In the genomic region with DNA sequence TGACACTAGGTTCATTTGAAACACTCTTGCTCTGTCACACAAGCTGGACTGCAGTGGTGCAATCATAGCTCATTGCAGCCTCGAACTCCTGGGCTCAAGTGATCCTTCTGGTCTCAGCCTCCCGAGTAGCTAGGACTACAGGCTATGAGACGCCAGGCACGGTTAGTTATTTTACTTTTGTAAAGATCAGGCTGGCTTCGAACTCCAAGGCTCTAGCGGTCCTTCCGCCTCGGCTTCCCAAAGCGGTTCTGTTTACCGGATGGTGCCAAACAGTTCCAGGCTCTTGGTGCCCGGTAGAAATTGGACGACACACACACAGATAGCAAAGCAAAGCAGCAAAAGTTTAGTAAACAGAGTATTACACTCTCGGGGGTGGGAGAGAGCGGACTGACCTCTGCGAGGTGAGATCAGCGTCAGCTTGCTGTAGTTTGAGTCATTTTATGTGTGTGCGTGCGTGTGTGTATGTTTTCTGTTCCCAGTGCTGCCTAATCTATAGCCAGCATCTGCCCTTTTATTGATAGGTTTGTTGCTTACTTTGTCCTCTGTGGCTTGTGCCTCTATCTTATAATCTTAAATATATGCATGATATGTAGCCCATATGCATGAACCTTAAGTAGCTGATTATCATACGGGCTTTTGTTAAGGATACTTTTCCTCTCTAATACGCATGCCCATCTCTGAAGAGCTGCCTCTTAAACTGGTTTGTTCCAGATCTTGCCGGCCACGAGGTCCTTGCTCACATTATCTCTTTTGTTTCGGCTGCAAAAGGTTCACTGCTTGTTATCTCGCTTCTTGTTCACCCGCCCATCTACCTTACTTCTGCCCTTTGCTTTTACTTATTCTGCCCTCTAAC, we compare ENCODE assay signal across 1 cellular context.
TF ChIP-seq lines count a peak whose summit lies in the region.

No MANE protein-coding gene starts in this region.

TF ChIP-seq in HepG2, 621 proteins besides CTCF, POLR2A, EP300 and RAD21 (continued from another document and continues in another):
- TF ChIP-seq, protein P1, sequence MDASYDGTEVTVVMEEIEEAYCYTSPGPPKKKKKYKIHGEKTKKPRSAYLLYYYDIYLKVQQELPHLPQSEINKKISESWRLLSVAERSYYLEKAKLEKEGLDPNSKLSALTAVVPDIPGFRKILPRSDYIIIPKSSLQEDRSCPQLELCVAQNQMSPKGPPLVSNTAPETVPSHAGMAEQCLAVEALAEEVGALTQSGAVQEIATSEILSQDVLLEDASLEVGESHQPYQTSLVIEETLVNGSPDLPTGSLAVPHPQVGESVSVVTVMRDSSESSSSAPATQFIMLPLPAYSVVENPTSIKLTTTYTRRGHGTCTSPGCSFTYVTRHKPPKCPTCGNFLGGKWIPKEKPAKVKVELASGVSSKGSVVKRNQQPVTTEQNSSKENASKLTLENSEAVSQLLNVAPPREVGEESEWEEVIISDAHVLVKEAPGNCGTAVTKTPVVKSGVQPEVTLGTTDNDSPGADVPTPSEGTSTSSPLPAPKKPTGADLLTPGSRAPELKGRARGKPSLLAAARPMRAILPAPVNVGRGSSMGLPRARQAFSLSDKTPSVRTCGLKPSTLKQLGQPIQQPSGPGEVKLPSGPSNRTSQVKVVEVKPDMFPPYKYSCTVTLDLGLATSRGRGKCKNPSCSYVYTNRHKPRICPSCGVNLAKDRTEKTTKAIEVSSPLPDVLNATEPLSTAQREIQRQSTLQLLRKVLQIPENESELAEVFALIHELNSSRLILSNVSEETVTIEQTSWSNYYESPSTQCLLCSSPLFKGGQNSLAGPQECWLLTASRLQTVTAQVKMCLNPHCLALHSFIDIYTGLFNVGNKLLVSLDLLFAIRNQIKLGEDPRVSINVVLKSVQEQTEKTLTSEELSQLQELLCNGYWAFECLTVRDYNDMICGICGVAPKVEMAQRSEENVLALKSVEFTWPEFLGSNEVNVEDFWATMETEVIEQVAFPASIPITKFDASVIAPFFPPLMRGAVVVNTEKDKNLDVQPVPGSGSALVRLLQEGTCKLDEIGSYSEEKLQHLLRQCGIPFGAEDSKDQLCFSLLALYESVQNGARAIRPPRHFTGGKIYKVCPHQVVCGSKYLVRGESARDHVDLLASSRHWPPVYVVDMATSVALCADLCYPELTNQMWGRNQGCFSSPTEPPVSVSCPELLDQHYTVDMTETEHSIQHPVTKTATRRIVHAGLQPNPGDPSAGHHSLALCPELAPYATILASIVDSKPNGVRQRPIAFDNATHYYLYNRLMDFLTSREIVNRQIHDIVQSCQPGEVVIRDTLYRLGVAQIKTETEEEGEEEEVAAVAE (CRISPR knock-in tag; IDR thresholded peaks at IDR 0.05; ENCODE audit: borderline replicate concordance), result no peak; the same call in 1 of the 2 replicates
- TF ChIP-seq, protein P2, sequence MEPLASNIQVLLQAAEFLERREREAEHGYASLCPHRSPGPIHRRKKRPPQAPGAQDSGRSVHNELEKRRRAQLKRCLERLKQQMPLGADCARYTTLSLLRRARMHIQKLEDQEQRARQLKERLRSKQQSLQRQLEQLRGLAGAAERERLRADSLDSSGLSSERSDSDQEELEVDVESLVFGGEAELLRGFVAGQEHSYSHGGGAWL (CRISPR knock-in tag; IDR thresholded peaks at IDR 0.05), result peak; percentile 48; the same call in 1 of the 2 replicates
- TF ChIP-seq SCMH1 (CRISPR knock-in tag; IDR thresholded peaks at IDR 0.05; ENCODE audit: borderline replicate concordance), result no peak
- TF ChIP-seq RBAK (CRISPR knock-in tag; IDR thresholded peaks at IDR 0.05), result no peak
- TF ChIP-seq ZNF724P (CRISPR knock-in tag; IDR thresholded peaks at IDR 0.05; ENCODE audit: borderline replicate concordance), result no peak
- TF ChIP-seq ZNF263 (CRISPR knock-in tag; IDR thresholded peaks at IDR 0.05), result peak; percentile 31; the same call in 1 of the 2 replicates
- no peak for TF ChIP-seq SNAI1 (CRISPR knock-in tag; IDR thresholded peaks at IDR 0.05; ENCODE audit: borderline replicate concordance)
- TF ChIP-seq FOXJ3 (CRISPR knock-in tag; IDR thresholded peaks at IDR 0.05; ENCODE audit: borderline replicate concordance), result 0 out of 2 replicates have a peak, but pooled peaks have one; percentile 17
- no peak for TF ChIP-seq JDP2 (CRISPR knock-in tag; IDR thresholded peaks at IDR 0.05; ENCODE audit: borderline replicate concordance)
- TF ChIP-seq RAD51 (IDR thresholded peaks at IDR 0.05; ENCODE audit: borderline replicate concordance), result no peak
- TF ChIP-seq GZF1 (CRISPR knock-in tag; IDR thresholded peaks at IDR 0.05), result no peak
- TF ChIP-seq ETV6 (CRISPR knock-in tag; conservative IDR thresholded peaks at IDR 0.05), result no peak; the same call in 1 of the 2 replicates
- TF ChIP-seq ZNF556 (CRISPR knock-in tag; IDR thresholded peaks at IDR 0.05; ENCODE audit: borderline replicate concordance), result no peak
- TF ChIP-seq ZNF788 (CRISPR knock-in tag; IDR thresholded peaks at IDR 0.05; ENCODE audit: borderline replicate concordance), result no peak; the same call in 1 of the 2 replicates
- TF ChIP-seq WIZ (CRISPR knock-in tag; IDR thresholded peaks at IDR 0.05), result peak; percentile 89; the same call in 1 of the 2 replicates
- no peak for TF ChIP-seq ZNF552 (CRISPR knock-in tag; IDR thresholded peaks at IDR 0.05; ENCODE audit: borderline replicate concordance)
- TF ChIP-seq DNMT3B (CRISPR knock-in tag; conservative IDR thresholded peaks at IDR 0.05), result no peak
- TF ChIP-seq, protein P3, sequence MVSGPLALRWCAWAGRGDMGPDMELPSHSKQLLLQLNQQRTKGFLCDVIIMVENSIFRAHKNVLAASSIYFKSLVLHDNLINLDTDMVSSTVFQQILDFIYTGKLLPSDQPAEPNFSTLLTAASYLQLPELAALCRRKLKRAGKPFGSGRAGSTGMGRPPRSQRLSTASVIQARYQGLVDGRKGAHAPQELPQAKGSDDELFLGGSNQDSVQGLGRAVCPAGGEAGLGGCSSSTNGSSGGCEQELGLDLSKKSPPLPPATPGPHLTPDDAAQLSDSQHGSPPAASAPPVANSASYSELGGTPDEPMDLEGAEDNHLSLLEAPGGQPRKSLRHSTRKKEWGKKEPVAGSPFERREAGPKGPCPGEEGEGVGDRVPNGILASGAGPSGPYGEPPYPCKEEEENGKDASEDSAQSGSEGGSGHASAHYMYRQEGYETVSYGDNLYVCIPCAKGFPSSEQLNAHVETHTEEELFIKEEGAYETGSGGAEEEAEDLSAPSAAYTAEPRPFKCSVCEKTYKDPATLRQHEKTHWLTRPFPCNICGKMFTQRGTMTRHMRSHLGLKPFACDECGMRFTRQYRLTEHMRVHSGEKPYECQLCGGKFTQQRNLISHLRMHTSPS (CRISPR knock-in tag; IDR thresholded peaks at IDR 0.05; ENCODE audit: low read depth), result no peak; the same call in 1 of the 2 replicates
- TF ChIP-seq ZNF775 (CRISPR knock-in tag; IDR thresholded peaks at IDR 0.05; ENCODE audit: borderline replicate concordance), result no peak
- TF ChIP-seq, protein P4, sequence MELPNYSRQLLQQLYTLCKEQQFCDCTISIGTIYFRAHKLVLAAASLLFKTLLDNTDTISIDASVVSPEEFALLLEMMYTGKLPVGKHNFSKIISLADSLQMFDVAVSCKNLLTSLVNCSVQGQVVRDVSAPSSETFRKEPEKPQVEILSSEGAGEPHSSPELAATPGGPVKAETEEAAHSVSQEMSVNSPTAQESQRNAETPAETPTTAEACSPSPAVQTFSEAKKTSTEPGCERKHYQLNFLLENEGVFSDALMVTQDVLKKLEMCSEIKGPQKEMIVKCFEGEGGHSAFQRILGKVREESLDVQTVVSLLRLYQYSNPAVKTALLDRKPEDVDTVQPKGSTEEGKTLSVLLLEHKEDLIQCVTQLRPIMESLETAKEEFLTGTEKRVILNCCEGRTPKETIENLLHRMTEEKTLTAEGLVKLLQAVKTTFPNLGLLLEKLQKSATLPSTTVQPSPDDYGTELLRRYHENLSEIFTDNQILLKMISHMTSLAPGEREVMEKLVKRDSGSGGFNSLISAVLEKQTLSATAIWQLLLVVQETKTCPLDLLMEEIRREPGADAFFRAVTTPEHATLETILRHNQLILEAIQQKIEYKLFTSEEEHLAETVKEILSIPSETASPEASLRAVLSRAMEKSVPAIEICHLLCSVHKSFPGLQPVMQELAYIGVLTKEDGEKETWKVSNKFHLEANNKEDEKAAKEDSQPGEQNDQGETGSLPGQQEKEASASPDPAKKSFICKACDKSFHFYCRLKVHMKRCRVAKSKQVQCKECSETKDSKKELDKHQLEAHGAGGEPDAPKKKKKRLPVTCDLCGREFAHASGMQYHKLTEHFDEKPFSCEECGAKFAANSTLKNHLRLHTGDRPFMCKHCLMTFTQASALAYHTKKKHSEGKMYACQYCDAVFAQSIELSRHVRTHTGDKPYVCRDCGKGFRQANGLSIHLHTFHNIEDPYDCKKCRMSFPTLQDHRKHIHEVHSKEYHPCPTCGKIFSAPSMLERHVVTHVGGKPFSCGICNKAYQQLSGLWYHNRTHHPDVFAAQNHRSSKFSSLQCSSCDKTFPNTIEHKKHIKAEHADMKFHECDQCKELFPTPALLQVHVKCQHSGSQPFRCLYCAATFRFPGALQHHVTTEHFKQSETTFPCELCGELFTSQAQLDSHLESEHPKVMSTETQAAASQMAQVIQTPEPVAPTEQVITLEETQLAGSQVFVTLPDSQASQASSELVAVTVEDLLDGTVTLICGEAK (IDR thresholded peaks at IDR 0.05), result no peak
- TF ChIP-seq, protein P4 (CRISPR knock-in tag; IDR thresholded peaks at IDR 0.05), result no peak
- no peak for TF ChIP-seq ZNF354B (CRISPR knock-in tag; IDR thresholded peaks at IDR 0.05)
- peak; percentile 62; the same call in 1 of the 2 replicates for TF ChIP-seq ZNF891 (CRISPR knock-in tag; IDR thresholded peaks at IDR 0.05)
- no peak for TF ChIP-seq NFE2L2 (IDR thresholded peaks at IDR 0.05; ENCODE audit: low read length)
- TF ChIP-seq, protein P5, sequence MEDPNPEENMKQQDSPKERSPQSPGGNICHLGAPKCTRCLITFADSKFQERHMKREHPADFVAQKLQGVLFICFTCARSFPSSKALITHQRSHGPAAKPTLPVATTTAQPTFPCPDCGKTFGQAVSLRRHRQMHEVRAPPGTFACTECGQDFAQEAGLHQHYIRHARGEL (CRISPR knock-in tag; IDR thresholded peaks at IDR 0.05), result no peak
- peak; percentile 50; the same call in 1 of the 2 replicates for TF ChIP-seq HDAC2 (CRISPR knock-in tag; IDR thresholded peaks at IDR 0.05)
- TF ChIP-seq, protein P6, sequence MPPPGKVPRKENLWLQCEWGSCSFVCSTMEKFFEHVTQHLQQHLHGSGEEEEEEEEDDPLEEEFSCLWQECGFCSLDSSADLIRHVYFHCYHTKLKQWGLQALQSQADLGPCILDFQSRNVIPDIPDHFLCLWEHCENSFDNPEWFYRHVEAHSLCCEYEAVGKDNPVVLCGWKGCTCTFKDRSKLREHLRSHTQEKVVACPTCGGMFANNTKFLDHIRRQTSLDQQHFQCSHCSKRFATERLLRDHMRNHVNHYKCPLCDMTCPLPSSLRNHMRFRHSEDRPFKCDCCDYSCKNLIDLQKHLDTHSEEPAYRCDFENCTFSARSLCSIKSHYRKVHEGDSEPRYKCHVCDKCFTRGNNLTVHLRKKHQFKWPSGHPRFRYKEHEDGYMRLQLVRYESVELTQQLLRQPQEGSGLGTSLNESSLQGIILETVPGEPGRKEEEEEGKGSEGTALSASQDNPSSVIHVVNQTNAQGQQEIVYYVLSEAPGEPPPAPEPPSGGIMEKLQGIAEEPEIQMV (CRISPR knock-in tag; IDR thresholded peaks at IDR 0.05; ENCODE audit: low read depth), result no peak; the same call in 1 of the 2 replicates
- no peak for TF ChIP-seq NCOA1 (CRISPR knock-in tag; IDR thresholded peaks at IDR 0.05)
- TF ChIP-seq ONECUT2 (CRISPR knock-in tag; IDR thresholded peaks at IDR 0.05), result 0 out of 2 replicates have a peak, but pooled peaks have one; percentile 28
- no peak for TF ChIP-seq KLF9 (CRISPR knock-in tag; IDR thresholded peaks at IDR 0.05; ENCODE audit: low read depth)
- 0 out of 2 replicates have a peak, but pooled peaks have one; percentile 16 for TF ChIP-seq NFKBIZ (CRISPR knock-in tag; IDR thresholded peaks at IDR 0.05)
- no peak for TF ChIP-seq ZNF652 (CRISPR knock-in tag; IDR thresholded peaks at IDR 0.05; ENCODE audit: borderline replicate concordance, low read depth)
- TF ChIP-seq EZH2 (conservative IDR thresholded peaks at IDR 0.05; ENCODE audit: low read depth, low read length), result no peak
- TF ChIP-seq ZNF598 (CRISPR knock-in tag; IDR thresholded peaks at IDR 0.05; ENCODE audit: borderline replicate concordance), result peak; percentile 82; the same call in 1 of the 2 replicates
- no peak for TF ChIP-seq NFE2L1 (CRISPR knock-in tag; IDR thresholded peaks at IDR 0.05; ENCODE audit: borderline replicate concordance)
- TF ChIP-seq, protein P7, sequence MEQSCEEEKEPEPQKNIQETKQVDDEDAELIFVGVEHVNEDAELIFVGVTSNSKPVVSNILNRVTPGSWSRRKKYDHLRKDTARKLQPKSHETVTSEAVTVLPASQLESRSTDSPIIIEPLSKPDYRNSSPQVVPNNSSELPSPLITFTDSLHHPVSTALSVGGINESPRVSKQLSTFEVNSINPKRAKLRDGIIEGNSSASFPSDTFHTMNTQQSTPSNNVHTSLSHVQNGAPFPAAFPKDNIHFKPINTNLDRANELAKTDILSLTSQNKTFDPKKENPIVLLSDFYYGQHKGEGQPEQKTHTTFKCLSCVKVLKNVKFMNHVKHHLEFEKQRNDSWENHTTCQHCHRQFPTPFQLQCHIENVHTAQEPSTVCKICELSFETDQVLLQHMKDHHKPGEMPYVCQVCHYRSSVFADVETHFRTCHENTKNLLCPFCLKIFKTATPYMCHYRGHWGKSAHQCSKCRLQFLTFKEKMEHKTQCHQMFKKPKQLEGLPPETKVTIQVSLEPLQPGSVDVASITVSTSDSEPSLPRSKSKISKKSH (CRISPR knock-in tag; IDR thresholded peaks at IDR 0.05; ENCODE audit: borderline replicate concordance), result no peak
